In the genomic region with DNA sequence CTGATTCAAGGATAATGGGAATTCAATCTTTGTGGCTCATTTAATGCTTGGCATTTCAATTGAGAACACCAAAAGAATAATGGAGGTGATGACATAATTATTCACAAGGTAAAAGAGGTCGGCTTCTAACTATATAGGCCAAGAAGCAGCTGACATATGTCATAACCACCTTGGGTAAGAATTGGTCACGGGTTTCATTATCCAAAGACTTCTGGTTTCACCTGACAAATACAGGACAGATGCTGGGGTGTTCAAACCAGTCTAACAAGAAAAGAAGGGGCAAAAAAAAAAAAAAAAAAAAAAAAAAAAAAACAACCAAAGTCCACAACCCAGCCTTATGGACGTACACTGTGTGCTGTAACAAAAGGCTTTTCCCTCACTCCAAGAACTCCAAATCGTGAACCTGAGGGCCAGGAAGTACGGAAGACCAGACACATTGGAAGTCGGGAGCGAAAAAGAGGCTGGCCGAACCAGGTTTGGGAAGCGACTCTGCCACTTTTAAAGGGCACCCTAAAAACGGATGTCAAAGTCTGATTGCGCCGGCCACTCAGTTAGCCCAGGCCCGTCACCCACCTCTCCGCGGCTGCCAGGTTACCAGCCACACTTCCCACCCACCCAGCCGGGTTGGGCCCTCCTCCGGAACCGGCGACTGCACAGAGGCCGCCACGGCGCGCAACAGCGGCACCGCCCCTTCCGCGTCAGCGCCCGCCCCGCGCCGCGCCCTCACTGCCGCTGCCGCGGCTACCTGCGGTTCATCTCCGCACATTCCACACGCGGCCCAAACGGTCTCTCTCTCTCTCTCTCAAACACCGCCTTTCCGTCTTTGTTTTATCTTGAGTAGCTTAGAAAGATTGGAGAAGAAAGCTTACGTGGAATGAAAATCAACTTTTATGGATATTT, we compare ENCODE assay signal across 8 cellular contexts. TPM values are rescaled to one million over a fixed set of nuclear protein-coding genes. Genes with fewer than 3 reads are reported as not detected.
DNase-seq lines count a peak whose midpoint lies in the region; ATAC-seq and TF ChIP-seq lines count a peak whose summit lies in the region.

A gene with protein sequence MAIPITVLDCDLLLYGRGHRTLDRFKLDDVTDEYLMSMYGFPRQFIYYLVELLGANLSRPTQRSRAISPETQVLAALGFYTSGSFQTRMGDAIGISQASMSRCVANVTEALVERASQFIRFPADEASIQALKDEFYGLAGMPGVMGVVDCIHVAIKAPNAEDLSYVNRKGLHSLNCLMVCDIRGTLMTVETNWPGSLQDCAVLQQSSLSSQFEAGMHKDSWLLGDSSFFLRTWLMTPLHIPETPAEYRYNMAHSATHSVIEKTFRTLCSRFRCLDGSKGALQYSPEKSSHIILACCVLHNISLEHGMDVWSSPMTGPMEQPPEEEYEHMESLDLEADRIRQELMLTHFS (minus strand): TSS at position 677 of the 900 bp plus-strand sequence. CDS start 990 bp downstream, outside the sequence.

- peak within 1 kb of the TSS; percentile 100 for H3K4me3 Mint-ChIP-seq in CD4-positive, alpha-beta T cell

- TF ChIP-seq CTCF in CD4-positive, alpha-beta T cell (IDR thresholded peaks at IDR 0.05) = no peak

- H3K36me3 Mint-ChIP-seq in CD4-positive, alpha-beta T cell (ENCODE audit: low read depth) = peaks cover 38% of the 10 kb centered on the region

- H3K27ac Mint-ChIP-seq in CD4-positive, alpha-beta T cell = peak within 1 kb of the TSS; percentile 97

- intact Hi-C loops in CD4-positive, alpha-beta T cell (cut with DNase I, micrococcal nuclease) = loop anchor here (1.0 to 10.0 kb wide), 9 partner anchors 22 to 772 kb away; partner anchors contain the start of genes AMBRA1 (in 2 of the 2), ARHGAP1 (in 1 of the 2), CRY2 (in 1 of the 2) and ZNF408 (in 1 of the 2)

- H3K9me3 ChIP-seq in CD4-positive, alpha-beta T cell (ENCODE audit: control insufficient read depth, low read length) = no peaks in the 10 kb centered on the region

- H3K4me1 Mint-ChIP-seq in CD4-positive, alpha-beta T cell (ENCODE audit: low read depth) = peaks cover 47% of the 10 kb centered on the region

- peak; percentile 92 for ATAC-seq in CD4-positive, alpha-beta T cell (ENCODE audit: poor library complexity)
- ATAC-seq in GM19438 (IDR thresholded peaks at IDR 0.05; ENCODE audit: low read depth, unreplicated experiment) (peak; percentile 91), HG03571 (IDR thresholded peaks at IDR 0.05; ENCODE audit: unreplicated experiment) (peak; percentile 89)

- no peaks in the 10 kb centered on the region for H3K27me3 Mint-ChIP-seq in CD4-positive, alpha-beta T cell

- peak within 1 kb of the TSS; percentile 99 for H3K27ac ChIP-seq in CD4-positive, alpha-beta T cell (ENCODE audit: low read depth, low read length)

- POLR2A ChIA-PET in CD4-positive, alpha-beta T cell (lab: Charles Lee) = interaction anchor here (0.6 to 4.7 kb wide), 16 partner anchors 15 to 1098 kb away, joined by 3 to 35 read pairs (median 4); partner anchors contain the start of genes AGBL2, AMBRA1, ARHGAP1 and DDB2

- CTCF ChIA-PET in CD4-positive, alpha-beta T cell (lab: Charles Lee) = interaction anchor here (0.7 to 2.3 kb wide), 12 partner anchors 9 to 935 kb away, joined by 3 to 9 read pairs (median 4); partner anchors contain the start of genes AMBRA1, ARHGAP1 and ZNF408

- no peaks in the 10 kb centered on the region for H3K9me3 Mint-ChIP-seq in CD4-positive, alpha-beta T cell

- DNase-seq in CD4-positive, alpha-beta T cell = peak; percentile 84 to 93 (median 88)
- DNase-seq in NCI-H82 treated with DMSO at 0.1 percent for 48 hours (lab: John Stamatoyannopoulos, UW; ENCODE audit: unreplicated experiment) (peak; percentile 64), medulla oblongata (ENCODE audit: extremely low spot score) (peak; percentile 89)
- DNase-seq in activated CD8-positive, alpha-beta memory T cell treated with anti-CD3 and anti-CD28 coated beads for 1 hour (ENCODE audit: extremely low read depth in 1 of 2, low read depth in 1 of 2) = peak; percentile 79 to 85
- peak; percentile 81 for DNase-seq in effector CD8-positive, alpha-beta T cell (lab: John Stamatoyannopoulos, UW)
- peak; percentile 86 to 89 (median 87) for DNase-seq in stimulated activated CD4-positive, alpha-beta T cell treated with anti-CD3 and anti-CD28 coated beads, TNF-alpha, amount 100 ng/mL, for 48 hours (ENCODE audit: low read depth in 3 of 3)

- H3K27me3 ChIP-seq in CD4-positive, alpha-beta T cell (ENCODE audit: control insufficient read depth, insufficient read depth, low read length) = no peaks in the 10 kb centered on the region

RNA-seq across cellular contexts. Expression of the gene that starts here (rescaled TPM):
- 10 to 100 TPM; 18.2 to 18.7 TPM for total RNA-seq in CD4-positive, alpha-beta T cell

Comparison
In these comparisons a context has a peak if more than half of its experiments do, and no peak if none do; other contexts are left out.
1. Peak in every context shown above with its lines: DNase-seq, ATAC-seq and H3K27ac ChIP-seq.